8 cellular contexts compared by ENCODE assay signal in the genomic region with DNA sequence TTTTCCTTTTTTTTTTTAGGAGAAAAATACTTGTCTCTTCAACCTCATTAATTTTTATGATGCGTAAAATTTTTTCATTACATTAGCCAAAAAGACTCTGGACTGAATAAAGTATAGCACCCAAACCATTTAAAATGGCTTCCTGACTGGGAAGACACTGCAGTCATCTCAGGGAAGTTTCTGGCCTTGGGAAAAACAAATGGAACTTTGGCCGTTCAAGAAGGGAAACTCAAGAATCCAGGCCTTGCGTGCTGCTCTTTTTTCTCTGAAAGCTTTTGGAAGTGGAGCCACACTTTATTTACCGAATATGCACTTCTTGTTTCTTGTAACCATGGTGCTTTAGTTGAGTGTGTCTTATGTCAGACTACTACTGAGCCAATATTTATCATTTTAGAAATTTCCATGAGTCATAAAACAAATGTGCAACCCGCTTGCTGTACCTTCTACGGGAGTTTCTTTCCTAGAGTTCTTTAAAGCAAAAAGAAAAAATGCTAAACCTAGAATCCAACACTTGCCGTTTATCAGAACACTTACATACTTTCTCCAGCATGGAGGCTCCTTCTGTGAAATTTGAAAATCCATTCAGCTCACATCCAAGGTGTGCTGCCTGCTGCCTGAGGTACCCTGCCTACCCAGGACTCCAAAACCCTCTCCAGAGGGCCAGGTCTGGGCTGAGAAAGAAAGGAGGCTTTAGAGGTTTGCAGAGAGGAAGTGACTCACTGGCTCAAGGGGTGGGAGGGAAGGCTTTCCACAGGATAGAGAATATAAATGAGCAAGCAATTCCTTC. TPM values are rescaled to one million over a fixed set of nuclear protein-coding genes. Genes with fewer than 3 reads are reported as not detected.
DNase-seq lines count a peak whose midpoint lies in the region; ATAC-seq and TF ChIP-seq lines count a peak whose summit lies in the region.

No MANE protein-coding gene starts in this region.

- no peaks in the 10 kb centered on the region for H3K36me3 ChIP-seq in esophagus squamous epithelium

- POLR2A ChIA-PET in HEK293T (lab: Yijun Ruan, JAX): interaction anchor here (2.7 kb wide), 1 partner anchor 12 kb away, joined by 13 read pairs; a partner anchor contains a TSS

- intact Hi-C loops in esophagus squamous epithelium (cut with DNase I): no loop called here

- TF ChIP-seq POLR2A in esophagus squamous epithelium (IDR thresholded peaks at IDR 0.05): peak in 2 of 4 donors; percentile 17 to 48

- H3K4me3 ChIP-seq in AG09309 (ENCODE audit: control insufficient read depth, low read depth, low read length): peak overlapping the region; percentile 4; the same call in 1 of the 2 replicates
- H3K4me3 ChIP-seq in esophagus squamous epithelium: peak overlapping the region in 3 of 4 donors; percentile 16 to 42 (median 26)

- WGBS in esophagus squamous epithelium, 2 donors: 15 to 16% methylated on average over 7 of the region's 7 CpGs

- ATAC-seq in omental fat pad (ENCODE audit: low FRiP score): peak; percentile 77
- no peak for ATAC-seq in HG02981 (IDR thresholded peaks at IDR 0.05; ENCODE audit: unreplicated experiment)

- H3K27me3 ChIP-seq in esophagus squamous epithelium: no peaks in the 10 kb centered on the region

- peaks cover 25 to 62% (median 41%) of the 10 kb centered on the region in 3 donors for H3K4me1 ChIP-seq in esophagus squamous epithelium

- H3K9me3 ChIP-seq in esophagus squamous epithelium: no peaks in the 10 kb centered on the region

- H3K27ac ChIP-seq in esophagus squamous epithelium: peak overlapping the region; percentile 85 to 96 (median 92)

- CTCF ChIA-PET in HEK293T (lab: Yijun Ruan, JAX): interaction anchor here (0.6 to 1.5 kb wide), 3 partner anchors 12 to 52 kb away, joined by 3 read pairs; a partner anchor contains a TSS

- peak; percentile 69 for DNase-seq in AG09309 (ENCODE audit: low read depth)
- DNase-seq in HEK293T (ENCODE audit: extremely low spot score): peak; percentile 22
- DNase-seq in UCSD-AML1 (lab: John Stamatoyannopoulos, UW; ENCODE audit: unreplicated experiment): peak; percentile 57
- no peak for DNase-seq in esophagus squamous epithelium (lab: John Stamatoyannopoulos, UW)
- no peak for DNase-seq in omental fat pad (ENCODE audit: low spot score)
- DNase-seq in NCI-H187 (lab: John Stamatoyannopoulos, UW): no peak
- no peak for DNase-seq in NCI-H2227 treated with DMSO at 0.1 percent for 48 hours (lab: John Stamatoyannopoulos, UW)

- no peak for TF ChIP-seq CTCF in AG09309 (IDR thresholded peaks at IDR 0.05; ENCODE audit: control insufficient read depth, insufficient read depth, low read depth, low read length, missing control alignments)
- TF ChIP-seq CTCF in esophagus squamous epithelium (IDR thresholded peaks at IDR 0.05): no peak
- no peak for TF ChIP-seq CTCF in omental fat pad (IDR thresholded peaks at IDR 0.05)

TF ChIP-seq in HEK293T, 16 proteins besides CTCF, POLR2A, EP300 and RAD21:
- TF ChIP-seq NFRKB (IDR thresholded peaks at IDR 0.05): no peak
- no peak for TF ChIP-seq SUZ12 (IDR thresholded peaks at IDR 0.05)
- TF ChIP-seq, protein P1, sequence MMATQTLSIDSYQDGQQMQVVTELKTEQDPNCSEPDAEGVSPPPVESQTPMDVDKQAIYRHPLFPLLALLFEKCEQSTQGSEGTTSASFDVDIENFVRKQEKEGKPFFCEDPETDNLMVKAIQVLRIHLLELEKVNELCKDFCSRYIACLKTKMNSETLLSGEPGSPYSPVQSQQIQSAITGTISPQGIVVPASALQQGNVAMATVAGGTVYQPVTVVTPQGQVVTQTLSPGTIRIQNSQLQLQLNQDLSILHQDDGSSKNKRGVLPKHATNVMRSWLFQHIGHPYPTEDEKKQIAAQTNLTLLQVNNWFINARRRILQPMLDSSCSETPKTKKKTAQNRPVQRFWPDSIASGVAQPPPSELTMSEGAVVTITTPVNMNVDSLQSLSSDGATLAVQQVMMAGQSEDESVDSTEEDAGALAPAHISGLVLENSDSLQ (IDR thresholded peaks at IDR 0.05): no peak
- TF ChIP-seq L3MBTL2 (conservative IDR thresholded peaks at IDR 0.05): no peak
- no peak for TF ChIP-seq ARNT (IDR thresholded peaks at IDR 0.05)
- no peak for TF ChIP-seq ELF4 (IDR thresholded peaks at IDR 0.05)
- no peak for TF ChIP-seq TARDBP (IDR thresholded peaks at IDR 0.05)
- TF ChIP-seq ZNF384 (IDR thresholded peaks at IDR 0.05): no peak

RNA-seq across cellular contexts. Expression of a gene that starts 11.5 kb away (rescaled TPM):
- total RNA-seq in esophagus squamous epithelium: 100 to 1,000 TPM; 242 to 616 (median 360) TPM
- total RNA-seq in omental fat pad: 100 to 1,000 TPM; 147 to 228 (median 170) TPM

RNA-seq across cellular contexts. Expression of a gene that starts 27.2 kb away (rescaled TPM):
- total RNA-seq in esophagus squamous epithelium (1 to 10 TPM in 2 of 4 donors, under 1 TPM in 2; 0.56 to 1.3 (median 1.00) TPM), omental fat pad (1 to 10 TPM in 2 of 4 donors, under 1 TPM in 2; 0.38 to 2.0 (median 0.98) TPM)

Comparison
In these comparisons a context has a peak if more than half of its experiments do, and no peak if none do; other contexts are left out.
1. DNase-seq: peak in AG09309 (single experiment), HEK293T (single experiment) and UCSD-AML1 (single experiment); none in esophagus squamous epithelium (single experiment), omental fat pad (single experiment), NCI-H187 (0 of 2) and NCI-H2227 treated with DMSO at 0.1 percent for 48 hours (single experiment).